24 cellular contexts compared by ENCODE assay signal in genomic region chr16:79509906-79510305, GRCh38.
"Had no signal": no experiment of that assay in that cellular context is flagged by ENCODE, and none has a peak within 500 bp of the region (broad histone marks: within the 10 kb centered on the region; RNA-seq: fewer than 3 reads in every experiment).

No MANE protein-coding gene starts in this region.

- H3K9me3 ChIP-seq: adrenal gland, MG63, Peyer's patch, SK-N-SH had no signal

- ATAC-seq: activated CD4-positive, alpha-beta T cell treated with anti-CD3 and anti-CD28 coated beads for 36 hours; activated CD4-positive, CD25-positive, alpha-beta regulatory T cell treated with anti-CD3 and anti-CD28 coated beads, Interleukin-2, amount 50 U/mL, for 24 hours; activated CD8-positive, alpha-beta T cell treated with anti-CD3 and anti-CD28 coated beads, Interleukin-2, amount 10 ng/mL, durations not matched to agents 7 days and 5 days; activated naive CD4-positive, alpha-beta T cell treated with anti-CD3 and anti-CD28 coated beads, Interleukin-2, amount 50 U/mL, for 72 hours; activated T-cell treated with anti-CD3 and anti-CD28 coated beads, Interleukin-2, amount 50 U/mL, for 4 hours had no signal

- H3K36me3 Mint-ChIP-seq: activated naive CD4-positive, alpha-beta T cell treated with anti-CD3 and anti-CD28 coated beads, Interleukin-2, amount 50 U/mL, for 72 hours; brain; WTC11 had no signal

- H3K4me3 Mint-ChIP-seq: activated CD4-positive, alpha-beta T cell treated with anti-CD3 and anti-CD28 coated beads for 36 hours; activated CD4-positive, alpha-beta T cell treated with anti-CD3 and anti-CD28 coated beads, Interleukin-2, amount 10 ng/mL, durations not matched to agents 7 days and 5 days; activated CD8-positive, alpha-beta T cell treated with anti-CD3 and anti-CD28 coated beads, Interleukin-2, amount 10 ng/mL, durations not matched to agents 7 days and 5 days; activated naive CD4-positive, alpha-beta T cell treated with anti-CD3 and anti-CD28 coated beads for 36 hours; activated T-cell treated with anti-CD3 and anti-CD28 coated beads, Interleukin-2, amount 50 U/mL, for 4 hours; activated T-helper 1 cell treated with anti-CD3 and anti-CD28 coated beads, Interleukin-12 subunit alpha, Interleukin-12 subunit beta, Interleukin-2, Interleukin-4 antibody, amounts not matched to agents 30 ng/mL and 10 ng/mL and 1 ng/mL, durations not matched to agents 14 hours and 24 hours and 36 hours; brain; central memory CD8-positive, alpha-beta T cell; T-helper 1 cell treated with Interleukin-12 subunit alpha and Interleukin-12 subunit beta and Interleukin-4 antibody, amounts not matched to agents 30 μg/mL and 1 μg/mL, for 36 hours; T-helper 2 cell treated with Interferon-gamma antibody and Interleukin-4, amounts not matched to agents 5 μg/mL and 100 μg/mL, for 36 hours; WTC11 had no signal

- H3K4me1 Mint-ChIP-seq: activated CD4-positive, alpha-beta T cell treated with anti-CD3 and anti-CD28 coated beads for 36 hours; activated CD4-positive, alpha-beta T cell treated with anti-CD3 and anti-CD28 coated beads, Interleukin-2, amount 10 ng/mL, durations not matched to agents 7 days and 5 days; central memory CD8-positive, alpha-beta T cell had no signal

- H3K4me3 ChIP-seq: adrenal gland, MG63, Peyer's patch, SJSA1 had no signal

- H3K9me3 Mint-ChIP-seq: activated CD4-positive, alpha-beta T cell treated with anti-CD3 and anti-CD28 coated beads, Interleukin-2, amount 10 ng/mL, durations not matched to agents 7 days and 5 days; activated naive CD4-positive, alpha-beta T cell treated with anti-CD3 and anti-CD28 coated beads for 36 hours; activated naive CD4-positive, alpha-beta T cell treated with anti-CD3 and anti-CD28 coated beads, Interleukin-2, amount 50 U/mL, for 72 hours; activated T-cell treated with anti-CD3 and anti-CD28 coated beads, Interleukin-2, amount 50 U/mL, for 4 hours; activated T-helper 1 cell treated with anti-CD3 and anti-CD28 coated beads, Interleukin-12 subunit alpha, Interleukin-12 subunit beta, Interleukin-2, Interleukin-4 antibody, amounts not matched to agents 30 ng/mL and 10 ng/mL and 1 ng/mL, durations not matched to agents 14 hours and 24 hours and 36 hours; brain; central memory CD8-positive, alpha-beta T cell; T-helper 1 cell treated with Interleukin-12 subunit alpha and Interleukin-12 subunit beta and Interleukin-4 antibody, amounts not matched to agents 30 μg/mL and 1 μg/mL, for 36 hours; T-helper 2 cell treated with Interferon-gamma antibody and Interleukin-4, amounts not matched to agents 5 μg/mL and 100 μg/mL, for 36 hours; WTC11 had no signal

- H3K27me3 Mint-ChIP-seq: activated CD4-positive, alpha-beta T cell treated with anti-CD3 and anti-CD28 coated beads, Interleukin-2, amount 10 ng/mL, durations not matched to agents 7 days and 5 days; brain had no signal

- H3K27me3 ChIP-seq: adrenal gland, MG63, Peyer's patch, SJSA1 had no signal

- DNase-seq: activated CD4-positive, alpha-beta T cell treated with anti-CD3 and anti-CD28 coated beads for 36 hours; activated CD4-positive, alpha-beta T cell treated with anti-CD3 and anti-CD28 coated beads, Interleukin-2, amount 10 ng/mL, durations not matched to agents 7 days and 5 days; activated CD4-positive, alpha-beta T cell treated with anti-CD3 and anti-CD28 coated beads, Interleukin-2, amount 50 U/mL, for 48 hours; activated CD8-positive, alpha-beta T cell treated with anti-CD3 and anti-CD28 coated beads, Interleukin-2, amount 10 ng/mL, durations not matched to agents 7 days and 5 days; activated gamma-delta T cell treated with Interleukin-2 at 50 U/mL for 16 hours; activated naive CD4-positive, alpha-beta T cell treated with anti-CD3 and anti-CD28 coated beads for 36 hours; activated T-cell treated with anti-CD3 and anti-CD28 coated beads, Interleukin-2, amount 50 U/mL, for 4 hours; NCI-H1436 treated with DMSO at 0.1 percent for 48 hours; NCI-H1694 treated with DMSO at 0.1 percent for 48 hours; NCI-H524 treated with DMSO at 0.1 percent for 48 hours; RPMI8226 had no signal

- H3K27ac Mint-ChIP-seq: activated CD4-positive, alpha-beta T cell treated with anti-CD3 and anti-CD28 coated beads for 36 hours; activated CD4-positive, alpha-beta T cell treated with anti-CD3 and anti-CD28 coated beads, Interleukin-2, amount 10 ng/mL, durations not matched to agents 7 days and 5 days; activated CD8-positive, alpha-beta T cell treated with anti-CD3 and anti-CD28 coated beads, Interleukin-2, amount 10 ng/mL, durations not matched to agents 7 days and 5 days; activated naive CD4-positive, alpha-beta T cell treated with anti-CD3 and anti-CD28 coated beads for 36 hours; activated naive CD4-positive, alpha-beta T cell treated with anti-CD3 and anti-CD28 coated beads, Interleukin-2, amount 50 U/mL, for 72 hours; activated T-helper 1 cell treated with anti-CD3 and anti-CD28 coated beads, Interleukin-12 subunit alpha, Interleukin-12 subunit beta, Interleukin-2, Interleukin-4 antibody, amounts not matched to agents 30 ng/mL and 10 ng/mL and 1 ng/mL, durations not matched to agents 14 hours and 24 hours and 36 hours; T-helper 1 cell treated with Interleukin-12 subunit alpha and Interleukin-12 subunit beta and Interleukin-4 antibody, amounts not matched to agents 30 μg/mL and 1 μg/mL, for 36 hours; T-helper 2 cell treated with Interferon-gamma antibody and Interleukin-4, amounts not matched to agents 5 μg/mL and 100 μg/mL, for 36 hours; WTC11 had no signal

- H3K4me1 ChIP-seq: Peyer's patch, SJSA1 had no signal

- H3K36me3 ChIP-seq: adrenal gland, MG63, Peyer's patch, SJSA1 had no signal

- H3K27ac ChIP-seq: Peyer's patch, SJSA1 had no signal
